22 cellular contexts compared by ENCODE assay signal in the genomic region with DNA sequence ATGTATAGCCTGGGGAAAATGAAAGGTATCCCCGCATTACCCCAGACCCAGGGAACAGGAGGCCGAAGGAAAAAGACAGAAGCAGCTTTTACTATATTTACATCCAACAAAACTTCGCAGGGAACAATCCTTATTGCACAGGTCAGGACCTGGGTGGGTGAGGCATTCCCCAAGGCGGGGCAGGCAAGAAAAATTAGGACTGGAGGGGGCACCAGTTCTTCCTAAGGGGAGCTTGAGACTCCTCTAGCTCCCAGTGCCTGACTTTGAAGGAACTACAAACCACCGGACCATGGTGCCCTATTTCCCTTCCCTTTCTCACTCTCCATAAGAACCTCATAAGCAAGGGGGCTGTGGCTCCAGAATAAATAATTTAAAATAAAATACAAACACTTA. TPM values are rescaled to one million over a fixed set of nuclear protein-coding genes. Genes with fewer than 3 reads are reported as not detected.
A peak's percentile ranks its signal among the peaks of the same experiment; 100 is the strongest.
DNase-seq lines count a peak whose midpoint lies in the region; ATAC-seq and TF ChIP-seq lines count a peak whose summit lies in the region.
"Had no signal": no experiment of that assay in that cellular context is flagged by ENCODE, and none has a peak within 500 bp of the region (broad histone marks: within the 10 kb centered on the region; RNA-seq: fewer than 3 reads in every experiment).

No MANE protein-coding gene starts in this region.

- H3K36me3 ChIP-seq in ACC112 (ENCODE audit: insufficient read depth, low read length) (no peaks in the 10 kb centered on the region), neutrophil (peaks cover 57% of the 10 kb centered on the region), MG63 (peaks cover 22% of the 10 kb centered on the region)
- peaks cover 30% of the 10 kb centered on the region for H3K36me3 ChIP-seq in CD8-positive, alpha-beta memory T cell (ENCODE audit: insufficient read depth, low read length)

- TF ChIP-seq CTCF in dorsolateral prefrontal cortex (IDR thresholded peaks at IDR 0.05 in 54 of 56, conservative IDR thresholded peaks at IDR 0.05 in 2 of 56; ENCODE audit: low read depth in 1 of 56, partially characterized antibody in 56 of 56) (no peak), neutrophil (IDR thresholded peaks at IDR 0.05) (no peak)

- no peak overlapping the region for H3K4me3 ChIP-seq in ACC112 (ENCODE audit: low read depth, low read length)
- H3K4me3 ChIP-seq in dorsolateral prefrontal cortex: peak overlapping the region in 18 of 59 donors; percentile 0 to 46 (median 19)
- H3K4me3 ChIP-seq in neutrophil (ENCODE audit: low read depth in 1 of 2, low read length in 1 of 2): no peak overlapping the region
- no peak overlapping the region for H3K4me3 ChIP-seq in MG63
- no peak overlapping the region for H3K4me3 ChIP-seq in CD8-positive, alpha-beta memory T cell (ENCODE audit: low read length)
- H3K4me3 ChIP-seq: right atrium auricular region had no signal

- H3K9me3 Mint-ChIP-seq in CD8-positive, alpha-beta memory T cell: no peaks in the 10 kb centered on the region
- H3K9me3 Mint-ChIP-seq: activated T-helper 1 cell treated with anti-CD3 and anti-CD28 coated beads, Interleukin-12 subunit alpha, Interleukin-12 subunit beta, Interleukin-2, Interleukin-4 antibody, amounts not matched to agents 30 ng/mL and 10 ng/mL and 1 ng/mL, durations not matched to agents 14 hours and 24 hours and 36 hours; endodermal cell; memory B cell had no signal

- H3K4me3 Mint-ChIP-seq in CD8-positive, alpha-beta memory T cell: no peak overlapping the region
- H3K4me3 Mint-ChIP-seq: activated T-helper 1 cell treated with anti-CD3 and anti-CD28 coated beads, Interleukin-12 subunit alpha, Interleukin-12 subunit beta, Interleukin-2, Interleukin-4 antibody, amounts not matched to agents 30 ng/mL and 10 ng/mL and 1 ng/mL, durations not matched to agents 14 hours and 24 hours and 36 hours; endodermal cell; memory B cell had no signal

- POLR2A ChIA-PET in CD8-positive, alpha-beta memory T cell (lab: Charles Lee): interaction anchor here (0.5 to 0.7 kb wide), 3 partner anchors 14 to 61 kb away, joined by 3 to 6 read pairs (median 3); a partner anchor contains a TSS

- H3K4me1 ChIP-seq in ACC112 (ENCODE audit: control insufficient read depth, insufficient read depth, low read length, unreplicated experiment): peaks cover 12% of the 10 kb centered on the region
- H3K4me1 ChIP-seq in neutrophil (ENCODE audit: control insufficient read depth in 1 of 2, insufficient read depth in 1 of 2, low read depth in 1 of 2, low read length in 1 of 2): peaks cover under 1 to 1% of the 10 kb centered on the region in 2 experiments
- H3K4me1 ChIP-seq in CD8-positive, alpha-beta memory T cell (ENCODE audit: insufficient read depth, low read length): no peaks in the 10 kb centered on the region

- H2AFZ ChIP-seq in ACC112 (ENCODE audit: low read length, unreplicated experiment): no peak overlapping the region

- H3K27me3 ChIP-seq in ACC112 (ENCODE audit: insufficient read depth, low read length) (no peaks in the 10 kb centered on the region), dorsolateral prefrontal cortex (no peaks in the 10 kb centered on the region), neutrophil (no peaks in the 10 kb centered on the region), MG63 (no peaks in the 10 kb centered on the region)
- H3K27me3 ChIP-seq in CD8-positive, alpha-beta memory T cell (ENCODE audit: insufficient read depth, low read length, poor library complexity, severe bottlenecking): no peaks in the 10 kb centered on the region
- H3K27me3 ChIP-seq: right atrium auricular region had no signal

- H3K9me3 ChIP-seq in neutrophil (no peaks in the 10 kb centered on the region), MG63 (no peaks in the 10 kb centered on the region)
- no peaks in the 10 kb centered on the region for H3K9me3 ChIP-seq in CD8-positive, alpha-beta memory T cell (ENCODE audit: low read length)
- H3K9me3 ChIP-seq: right atrium auricular region had no signal

- intact Hi-C loops in dorsolateral prefrontal cortex (cut with DNase I): no loop called here

- ATAC-seq in HG03095 (IDR thresholded peaks at IDR 0.05; ENCODE audit: unreplicated experiment): no peak

- H3K27ac ChIP-seq in ACC112 (ENCODE audit: low read depth, low read length): 0 out of 2 replicates have a peak overlapping the region, but pooled peaks have one; percentile 8
- peak overlapping the region; percentile 79 to 100 (median 97) for H3K27ac ChIP-seq in dorsolateral prefrontal cortex
- H3K27ac ChIP-seq in neutrophil: peak overlapping the region; percentile 50
- no peak overlapping the region for H3K27ac ChIP-seq in CD8-positive, alpha-beta memory T cell (ENCODE audit: low read depth, low read length)
- H3K27ac ChIP-seq: right atrium auricular region, WERI-Rb-1 had no signal

- peak overlapping the region in 2 of 8 donors; percentile 25 to 29 for H3K27ac Mint-ChIP-seq in CD8-positive, alpha-beta memory T cell
- H3K27ac Mint-ChIP-seq: endodermal cell had no signal

- no peaks in the 10 kb centered on the region for H3K79me2 ChIP-seq in ACC112 (ENCODE audit: control insufficient read depth, insufficient read depth, low read length, unreplicated experiment)

- H3K4me1 Mint-ChIP-seq in CD8-positive, alpha-beta memory T cell: peaks cover 10 to 19% (median 18%) of the 10 kb centered on the region in 3 donors
- H3K4me1 Mint-ChIP-seq: endodermal cell had no signal

- CTCF ChIA-PET in CD8-positive, alpha-beta memory T cell (lab: Charles Lee): interaction anchor here (0.9 to 1.0 kb wide), 2 partner anchors 8 to 57 kb away, joined by 3 to 4 read pairs; a partner anchor contains a TSS

- peak; percentile 3 for DNase-seq in HuH-7 (ENCODE audit: low spot score)
- DNase-seq in dorsolateral prefrontal cortex: no peak
- no peak for DNase-seq in MG63
- no peak for DNase-seq in CD8-positive, alpha-beta memory T cell
- DNase-seq in occipital lobe (lab: John Stamatoyannopoulos, UW): no peak
- DNase-seq: activated CD8-positive, alpha-beta memory T cell treated with anti-CD3 and anti-CD28 coated beads for 24 hours; cerebellar nuclear complex; endodermal cell; GF-D8; NCI-H1105; NCI-H2107; NCI-H526; SHP77; stimulated activated naive CD4-positive, alpha-beta T cell treated with Interleukin-2 at 50 U/mL for 16 hours; T-helper 2 cell; WERI-Rb-1 had no signal

- peaks cover 0 to 48% (median 0%) of the 10 kb centered on the region in 3 donors for H3K36me3 Mint-ChIP-seq in CD8-positive, alpha-beta memory T cell

- no peaks in the 10 kb centered on the region for H3K27me3 Mint-ChIP-seq in CD8-positive, alpha-beta memory T cell
- H3K27me3 Mint-ChIP-seq: memory B cell had no signal

RNA-seq across cellular contexts. Expression of a gene that starts 6.7 kb away (rescaled TPM):
- total RNA-seq in dorsolateral prefrontal cortex (100 to 1,000 TPM in 2 of 120 experiments, 10 to 100 TPM in 118; 55.8 to 101 (median 81.7) TPM), occipital lobe (18.2 TPM)
- 5.9 and 7.4 TPM in 2 replicates for total RNA-seq in MG63 (2014; rRNA removed; shearing (Covaris generic); ENCODE audit: low replicate concordance)
- total RNA-seq in CD8-positive, alpha-beta memory T cell: 10 to 100 TPM; 64.9 to 71.9 TPM
- polyA plus RNA-seq in CD8-positive, alpha-beta memory T cell: 5.6 TPM

RNA-seq across cellular contexts. Expression of a gene that starts 17.1 kb away (rescaled TPM):
- total RNA-seq in dorsolateral prefrontal cortex (100 to 1,000 TPM in 86 of 120 experiments, 10 to 100 TPM in 34; 81.7 to 180 (median 112) TPM), occipital lobe (11.9 TPM)
- total RNA-seq in MG63 (2014; rRNA removed; shearing (Covaris generic); ENCODE audit: low replicate concordance): 7.7 and 9.3 TPM in 2 replicates
- 100 to 1,000 TPM; 100 to 102 TPM for total RNA-seq in CD8-positive, alpha-beta memory T cell
- polyA plus RNA-seq in CD8-positive, alpha-beta memory T cell: 27.3 TPM

RNA-seq across cellular contexts. Expression of a gene that starts 29.0 kb away (rescaled TPM):
- total RNA-seq in dorsolateral prefrontal cortex (10 to 100 TPM; 27.2 to 70.2 (median 45.4) TPM), occipital lobe (2.8 TPM)
- total RNA-seq in MG63 (2014; rRNA removed; shearing (Covaris generic); ENCODE audit: low replicate concordance): 0.96 and 3.6 TPM in 2 replicates
- 10 to 100 TPM; 53.9 to 63.2 TPM for total RNA-seq in CD8-positive, alpha-beta memory T cell
- polyA plus RNA-seq in CD8-positive, alpha-beta memory T cell: 38.9 TPM

RNA-seq across cellular contexts. Expression of a gene that starts 33.9 kb away (rescaled TPM):
- total RNA-seq in dorsolateral prefrontal cortex (10 to 100 TPM; 17.4 to 51.3 (median 26.6) TPM), occipital lobe (30.9 TPM)
- total RNA-seq in MG63 (2014; rRNA removed; shearing (Covaris generic); ENCODE audit: low replicate concordance): 154 and 223 TPM in 2 replicates
- 10 to 100 TPM; 85.5 to 88.2 TPM for total RNA-seq in CD8-positive, alpha-beta memory T cell
- polyA plus RNA-seq in CD8-positive, alpha-beta memory T cell: 39.2 TPM

RNA-seq across cellular contexts. Expression of a gene that starts 38.3 kb away (rescaled TPM):
- total RNA-seq in dorsolateral prefrontal cortex (10 to 100 TPM in 1 of 120 experiments, 1 to 10 TPM in 119; 1.5 to 11.6 (median 4.5) TPM), occipital lobe (7.2 TPM)
- total RNA-seq in MG63 (2014; rRNA removed; shearing (Covaris generic); ENCODE audit: low replicate concordance): 12.8 and 35.3 TPM in 2 replicates
- 10 to 100 TPM in 1 of 2 experiments, 1 to 10 TPM in 1; 10.0 to 10.1 TPM for total RNA-seq in CD8-positive, alpha-beta memory T cell
- 5.3 TPM for polyA plus RNA-seq in CD8-positive, alpha-beta memory T cell
